26 cellular contexts compared by ENCODE assay signal in genomic region chr1:14715266-14715665, GRCh38.
"Had no signal": no experiment of that assay in that cellular context is flagged by ENCODE, and none has a peak within 500 bp of the region (broad histone marks: within the 10 kb centered on the region; RNA-seq: fewer than 3 reads in every experiment).

No MANE protein-coding gene starts in this region.

- H3K4me1 Mint-ChIP-seq: mesothelial cell of epicardium, naive B cell had no signal

- H3K4me1 ChIP-seq: colonic mucosa, gastrocnemius medialis, heart right ventricle had no signal

- H3K4me3 ChIP-seq: colonic mucosa, esophagus squamous epithelium, gastrocnemius medialis, heart right ventricle, lower lobe of right lung, mucosa of descending colon had no signal

- H3K9me3 ChIP-seq: colonic mucosa, esophagus squamous epithelium, gastrocnemius medialis, lower lobe of right lung, mucosa of descending colon had no signal

- DNase-seq: colonic mucosa; cortex of kidney; effector CD8-positive, alpha-beta T cell; effector memory CD8-positive, alpha-beta T cell; endodermal cell; erythroblast; esophagus squamous epithelium; foreskin fibroblast; foreskin melanocyte; gastrocnemius medialis; glutamatergic neuron; head of caudate nucleus; heart right ventricle; hippocampal formation; kidney glomerular epithelial cell; left colon; left ventricle myocardium superior; lower lobe of right lung; mesenchymal stem cell; mucosa of descending colon; naive B cell had no signal

- H3K27me3 Mint-ChIP-seq: naive B cell had no signal

- H3K36me3 ChIP-seq: colonic mucosa, esophagus squamous epithelium, gastrocnemius medialis, heart right ventricle, lower lobe of right lung had no signal

- H3K27ac ChIP-seq: colonic mucosa, epithelial cell of prostate, esophagus squamous epithelium, gastrocnemius medialis, heart right ventricle, lower lobe of right lung had no signal

- H3K4me3 Mint-ChIP-seq: dendritic cell treated with granulocyte-macrophage colony-stimulating factor and Interleukin-4, amounts not matched to agents 40 ng/mL and 50 ng/mL, for 4 days; effector memory CD8-positive, alpha-beta T cell; endodermal cell; mesothelial cell of epicardium; naive B cell had no signal

- H3K27me3 ChIP-seq: colonic mucosa, esophagus squamous epithelium, gastrocnemius medialis had no signal

- H3K9me3 Mint-ChIP-seq: dendritic cell treated with granulocyte-macrophage colony-stimulating factor and Interleukin-4, amounts not matched to agents 40 ng/mL and 50 ng/mL, for 4 days; endodermal cell had no signal

- ATAC-seq: effector memory CD8-positive, alpha-beta T cell; esophagus mucosa; gastrocnemius medialis; heart right ventricle; left colon; left lobe of liver; left ventricle myocardium superior; mucosa of descending colon had no signal

- H3K27ac Mint-ChIP-seq: dendritic cell treated with granulocyte-macrophage colony-stimulating factor and Interleukin-4, amounts not matched to agents 40 ng/mL and 50 ng/mL, for 4 days; effector memory CD8-positive, alpha-beta T cell; endodermal cell; mesothelial cell of epicardium; naive B cell had no signal
